In genomic region chr13:32940601-32941000, GRCh38 we compare ENCODE assay signal across 8 cellular contexts.
DNase-seq lines count a peak whose midpoint lies in the region; ATAC-seq and TF ChIP-seq lines count a peak whose summit lies in the region.

No MANE protein-coding gene starts in this region.

- H3K27me3 ChIP-seq in osteoblast (ENCODE audit: insufficient read depth, low read length) (no peaks in the 10 kb centered on the region), prostate gland (replicated peaks; ENCODE audit: insufficient read depth) (no peaks in the 10 kb centered on the region)

- TF ChIP-seq CTCF in GM12865 (IDR thresholded peaks at IDR 0.05; ENCODE audit: insufficient read depth, low read depth, low read length, missing control alignments) (no peak), fibroblast of mammary gland (conservative IDR thresholded peaks at IDR 0.05; ENCODE audit: control insufficient read depth, insufficient read depth, low read depth, low read length) (no peak), osteoblast (IDR thresholded peaks at IDR 0.05; ENCODE audit: extremely low read depth, low read depth, low read length) (no peak), prostate gland (IDR thresholded peaks at IDR 0.05) (no peak)

- peaks cover 10% of the 10 kb centered on the region for H3K4me1 ChIP-seq in osteoblast (ENCODE audit: insufficient read depth, low read length)
- no peaks in the 10 kb centered on the region for H3K4me1 ChIP-seq in prostate gland (replicated peaks)

- no peaks in the 10 kb centered on the region for H4K20me1 ChIP-seq in osteoblast (ENCODE audit: insufficient read depth, low read length)

- H3K79me2 ChIP-seq in osteoblast (ENCODE audit: insufficient read depth, low read length): no peaks in the 10 kb centered on the region

- no peak for TF ChIP-seq POLR2A in prostate gland (IDR thresholded peaks at IDR 0.05)

- intact Hi-C loops in prostate gland (cut with DNase I): no loop called here

- no peaks in the 10 kb centered on the region for H3K9me3 ChIP-seq in osteoblast (ENCODE audit: low read depth, low read length)
- H3K9me3 ChIP-seq in prostate gland: no peaks in the 10 kb centered on the region

- H3K27ac ChIP-seq in osteoblast (ENCODE audit: low read depth, low read length) (no peak overlapping the region), prostate gland (no peak overlapping the region)

- DNase-seq in GM12865 (ENCODE audit: low read depth) (peak; percentile 39), NCI-H345 (lab: John Stamatoyannopoulos, UW) (peak; percentile 41), fibroblast of mammary gland (ENCODE audit: low read depth) (peak; percentile 41), osteoblast (ENCODE audit: insufficient read length, low spot score, missing footprints) (no peak), HPDE6-E6E7 (ENCODE audit: extremely low spot score) (no peak), prostate gland (ENCODE audit: low spot score) (no peak), T-helper 2 cell (no peak)

- peak overlapping the region; percentile 32 for H2AFZ ChIP-seq in osteoblast (ENCODE audit: low read length)

- H3K4me3 ChIP-seq in GM12865 (ENCODE audit: low read depth, low read length) (no peak overlapping the region), fibroblast of mammary gland (ENCODE audit: control insufficient read depth, low read depth, low read length) (no peak overlapping the region), osteoblast (ENCODE audit: insufficient read depth, low read length) (no peak overlapping the region), prostate gland (no peak overlapping the region)

- ATAC-seq in GM21390 (IDR thresholded peaks at IDR 0.05; ENCODE audit: unreplicated experiment): no peak

- WGBS in prostate gland: 38% methylated on average over 4 of the region's 4 CpGs

- H3K4me2 ChIP-seq in osteoblast (ENCODE audit: insufficient read depth, low read length): peak overlapping the region; percentile 30

- no peaks in the 10 kb centered on the region for H3K36me3 ChIP-seq in osteoblast (ENCODE audit: insufficient read depth, low read length)
- no peaks in the 10 kb centered on the region for H3K36me3 ChIP-seq in prostate gland

Comparison
In these comparisons a context has a peak if more than half of its experiments do, and no peak if none do; other contexts are left out.
1. DNase-seq: peak in GM12865 (single experiment), NCI-H345 (single experiment) and fibroblast of mammary gland (single experiment); none in osteoblast (single experiment), HPDE6-E6E7 (single experiment), prostate gland (single experiment) and T-helper 2 cell (0 of 5).